ENCODE assay signal across 14 cellular contexts in the genomic region with DNA sequence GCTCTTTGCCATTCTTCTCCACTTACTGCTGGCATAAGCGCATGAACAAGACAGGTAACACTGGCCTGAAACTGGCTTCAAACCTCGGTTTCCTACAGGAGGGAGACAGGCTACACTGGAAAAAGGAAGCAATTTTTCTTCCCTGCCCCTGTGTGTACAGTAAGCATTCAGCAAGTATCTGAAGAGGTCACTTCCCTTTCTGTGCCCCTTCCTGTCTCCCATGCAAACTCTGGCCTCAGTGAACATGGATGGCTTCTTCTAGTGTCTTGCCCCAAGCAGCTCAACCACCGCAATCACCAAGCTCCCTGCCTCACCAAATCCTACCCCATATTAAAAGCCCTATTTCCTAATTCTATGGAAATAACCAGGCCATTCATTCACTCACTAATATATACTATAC. TPM values are rescaled to one million over a fixed set of nuclear protein-coding genes. Genes with fewer than 3 reads are reported as not detected.
A peak's percentile ranks its signal among the peaks of the same experiment; 100 is the strongest.
DNase-seq lines count a peak whose midpoint lies in the region; ATAC-seq and TF ChIP-seq lines count a peak whose summit lies in the region.
"Had no signal": no experiment of that assay in that cellular context is flagged by ENCODE, and none has a peak within 500 bp of the region (broad histone marks: within the 10 kb centered on the region; RNA-seq: fewer than 3 reads in every experiment).

No MANE protein-coding gene starts in this region.

- no peaks in the 10 kb centered on the region for H3K27me3 Mint-ChIP-seq in stimulated activated naive CD8-positive, alpha-beta T cell treated with anti-CD3 and anti-CD28 coated beads, Interleukin-15, Interleukin-2, amounts not matched to agents 100 ng/mL and 50 ng/mL, for 24 hours
- H3K27me3 Mint-ChIP-seq in dendritic cell treated with granulocyte-macrophage colony-stimulating factor and Interleukin-4, amounts not matched to agents 40 ng/mL and 50 ng/mL, for 4 days = no peaks in the 10 kb centered on the region
- H3K27me3 Mint-ChIP-seq in natural killer cell (ENCODE audit: low read depth in 2 of 2) = peaks cover 0 to 3% of the 10 kb centered on the region in 2 donors
- H3K27me3 Mint-ChIP-seq: B cell had no signal

- no peaks in the 10 kb centered on the region for H4K20me1 ChIP-seq in PC-9 (ENCODE audit: insufficient read depth)

- no peak for DNase-seq in stimulated activated naive CD8-positive, alpha-beta T cell treated with anti-CD3 and anti-CD28 coated beads, Interleukin-15, Interleukin-2, amounts not matched to agents 100 U/mL and 50 U/mL, for 24 hours
- DNase-seq in PC-9 (no peak), natural killer cell (no peak), ecto neural progenitor cell (ENCODE audit: low spot score) (no peak), EL (no peak), NCI-H1417 (lab: John Stamatoyannopoulos, UW) (no peak)
- DNase-seq: amniotic stem cell; NCI-H146; NCI-H446 treated with DMSO at 0.1 percent for 48 hours; stimulated activated CD8-positive, alpha-beta memory T cell treated with anti-CD3 and anti-CD28 coated beads, Interleukin-4, amount 100 ng/mL, for 48 hours had no signal

- H3K9me3 Mint-ChIP-seq in stimulated activated naive CD8-positive, alpha-beta T cell treated with anti-CD3 and anti-CD28 coated beads, Interleukin-15, Interleukin-2, amounts not matched to agents 100 ng/mL and 50 ng/mL, for 24 hours = no peaks in the 10 kb centered on the region
- H3K9me3 Mint-ChIP-seq in dendritic cell treated with granulocyte-macrophage colony-stimulating factor and Interleukin-4, amounts not matched to agents 40 ng/mL and 50 ng/mL, for 4 days = no peaks in the 10 kb centered on the region
- H3K9me3 Mint-ChIP-seq in natural killer cell = no peaks in the 10 kb centered on the region

- no peak overlapping the region for H2AFZ ChIP-seq in PC-9

- CTCF ChIA-PET in PC-9 (lab: Charles Lee) = no interaction called here

- peak overlapping the region; percentile 88 for H3K27ac ChIP-seq in PC-9
- H3K27ac ChIP-seq: esophagus muscularis mucosa had no signal

- no peak for TF ChIP-seq CTCF in PC-9 (conservative IDR thresholded peaks at IDR 0.05)
- TF ChIP-seq CTCF in natural killer cell (IDR thresholded peaks at IDR 0.05) = no peak

- no peaks in the 10 kb centered on the region for H3K27me3 ChIP-seq in PC-9 (ENCODE audit: insufficient read depth, low read depth)
- H3K27me3 ChIP-seq: esophagus muscularis mucosa had no signal

- peaks cover 98% of the 10 kb centered on the region for H3K4me1 Mint-ChIP-seq in stimulated activated naive CD8-positive, alpha-beta T cell treated with anti-CD3 and anti-CD28 coated beads, Interleukin-15, Interleukin-2, amounts not matched to agents 100 ng/mL and 50 ng/mL, for 24 hours (ENCODE audit: low read depth)
- H3K4me1 Mint-ChIP-seq in dendritic cell treated with granulocyte-macrophage colony-stimulating factor and Interleukin-4, amounts not matched to agents 40 ng/mL and 50 ng/mL, for 4 days (ENCODE audit: low read depth) = peaks cover 64% of the 10 kb centered on the region
- peaks cover 38 to 39% of the 10 kb centered on the region in 2 donors for H3K4me1 Mint-ChIP-seq in natural killer cell

- no peak for ATAC-seq in stimulated activated naive CD8-positive, alpha-beta T cell treated with anti-CD3 and anti-CD28 coated beads, Interleukin-15, Interleukin-2, amounts not matched to agents 100 U/mL and 50 U/mL, for 24 hours
- ATAC-seq in natural killer cell = no peak

- peaks cover 45% of the 10 kb centered on the region for H3K4me1 ChIP-seq in PC-9 (replicated peaks; ENCODE audit: insufficient read depth)

- peak overlapping the region; percentile 29 for H3K27ac Mint-ChIP-seq in stimulated activated naive CD8-positive, alpha-beta T cell treated with anti-CD3 and anti-CD28 coated beads, Interleukin-15, Interleukin-2, amounts not matched to agents 100 ng/mL and 50 ng/mL, for 24 hours
- peak overlapping the region; percentile 8 for H3K27ac Mint-ChIP-seq in dendritic cell treated with granulocyte-macrophage colony-stimulating factor and Interleukin-4, amounts not matched to agents 40 ng/mL and 50 ng/mL, for 4 days
- H3K27ac Mint-ChIP-seq in natural killer cell = no peak overlapping the region
- H3K27ac Mint-ChIP-seq: B cell had no signal

- H3K9me3 ChIP-seq in PC-9 (ENCODE audit: insufficient read depth, low read depth) = no peaks in the 10 kb centered on the region
- H3K9me3 ChIP-seq: esophagus muscularis mucosa had no signal

- H3F3A ChIP-seq in PC-9 (ENCODE audit: insufficient read depth, low read depth) = peaks cover 29% of the 10 kb centered on the region

- H3K4me3 ChIP-seq in PC-9 = 0 out of 2 replicates have a peak overlapping the region, but pooled peaks have one; percentile 3
- H3K4me3 ChIP-seq: esophagus muscularis mucosa had no signal

- peaks cover 88% of the 10 kb centered on the region for H3K79me2 ChIP-seq in PC-9 (ENCODE audit: low read depth)

- TSS peak; percentile 27 for BruUV-seq in PC-9 (replicated peaks; lab: Mats Ljungman, UMichigan)

- POLR2A ChIA-PET in PC-9 (lab: Charles Lee; ENCODE audit: unreplicated experiment) = no interaction called here

- H3K4me3 Mint-ChIP-seq in stimulated activated naive CD8-positive, alpha-beta T cell treated with anti-CD3 and anti-CD28 coated beads, Interleukin-15, Interleukin-2, amounts not matched to agents 100 ng/mL and 50 ng/mL, for 24 hours = no peak overlapping the region
- no peak overlapping the region for H3K4me3 Mint-ChIP-seq in dendritic cell treated with granulocyte-macrophage colony-stimulating factor and Interleukin-4, amounts not matched to agents 40 ng/mL and 50 ng/mL, for 4 days
- H3K4me3 Mint-ChIP-seq in natural killer cell = no peak overlapping the region
- H3K4me3 Mint-ChIP-seq: B cell had no signal

- no peaks in the 10 kb centered on the region for H3K9me2 ChIP-seq in PC-9 (ENCODE audit: insufficient read depth)

- H3K36me3 Mint-ChIP-seq in stimulated activated naive CD8-positive, alpha-beta T cell treated with anti-CD3 and anti-CD28 coated beads, Interleukin-15, Interleukin-2, amounts not matched to agents 100 ng/mL and 50 ng/mL, for 24 hours (ENCODE audit: low read depth) = peaks cover 3% of the 10 kb centered on the region
- H3K36me3 Mint-ChIP-seq in dendritic cell treated with granulocyte-macrophage colony-stimulating factor and Interleukin-4, amounts not matched to agents 40 ng/mL and 50 ng/mL, for 4 days (ENCODE audit: low read depth) = peaks cover 40% of the 10 kb centered on the region
- no peaks in the 10 kb centered on the region for H3K36me3 Mint-ChIP-seq in natural killer cell

- H3K36me3 ChIP-seq in PC-9 (ENCODE audit: low read depth) = peaks cover 20% of the 10 kb centered on the region
- H3K36me3 ChIP-seq: esophagus muscularis mucosa had no signal

- peak overlapping the region; percentile 65 for H3K4me2 ChIP-seq in PC-9

- intact Hi-C loops in PC-9 (cut with micrococcal nuclease; ENCODE audit: unreplicated experiment) = no loop called here
- intact Hi-C loops in dendritic cell treated with granulocyte-macrophage colony-stimulating factor and Interleukin-4, amounts not matched to agents 40 ng/mL and 50 ng/mL, for 4 days (cut with micrococcal nuclease) = no loop called here
- intact Hi-C loops in natural killer cell (cut with micrococcal nuclease) = no loop called here

RNA-seq across cellular contexts. Expression of gene SERINC5, which starts 42.4 kb away (rescaled TPM):
- total RNA-seq in PC-9 (2021) (68.8 and 77.7 TPM in 2 replicates), natural killer cell (10 to 100 TPM in 2 of 3 donors, 1 to 10 TPM in 1; 6.8 to 18.9 (median 14.5) TPM)

Comparison
In these comparisons a context has a peak if more than half of its experiments do, and no peak if none do; other contexts are left out.
1. H3K27ac Mint-ChIP-seq: peak in stimulated activated naive CD8-positive, alpha-beta T cell treated with anti-CD3 and anti-CD28 coated beads, Interleukin-15, Interleukin-2, amounts not matched to agents 100 ng/mL and 50 ng/mL, for 24 hours (single experiment) and dendritic cell treated with granulocyte-macrophage colony-stimulating factor and Interleukin-4, amounts not matched to agents 40 ng/mL and 50 ng/mL, for 4 days (single experiment); none in natural killer cell (0 of 2).